ENCODE assay signal across 17 cellular contexts in genomic region chr11:120682026-120682649, GRCh38.
"Had no signal": no experiment of that assay in that cellular context is flagged by ENCODE, and none has a peak within 500 bp of the region (broad histone marks: within the 10 kb centered on the region; RNA-seq: fewer than 3 reads in every experiment).

No MANE protein-coding gene starts in this region.

- H3K9me3 ChIP-seq: adrenal gland, breast epithelium, esophagus squamous epithelium, left lung, prostate gland, right atrium auricular region, thyroid gland had no signal

- H3K4me1 ChIP-seq: adrenal gland, breast epithelium, esophagus squamous epithelium, left lung, prostate gland, right atrium auricular region, thyroid gland had no signal

- H3K4me3 ChIP-seq: adrenal gland, breast epithelium, coronary artery, esophagus squamous epithelium, hepatocyte, left lung, prostate gland, right atrium auricular region, thyroid gland had no signal

- DNase-seq: activated CD4-positive, alpha-beta T cell treated with anti-CD3 and anti-CD28 coated beads for 36 hours; activated CD4-positive, alpha-beta T cell treated with anti-CD3 and anti-CD28 coated beads, Interleukin-2, amount 50 U/mL, for 48 hours; activated gamma-delta T cell; adrenal gland; esophagus squamous epithelium; left lung; naive thymus-derived CD4-positive, alpha-beta T cell; stimulated activated CD4-positive, alpha-beta T cell treated with anti-CD3 and anti-CD28 coated beads, Interleukin-2, amount 100 ng/mL, for 24 hours; stimulated activated naive CD4-positive, alpha-beta T cell treated with Interleukin-2 at 50 U/mL for 16 hours; thyroid gland; WERI-Rb-1 had no signal

- H3K27me3 ChIP-seq: adrenal gland, breast epithelium, right atrium auricular region, thyroid gland had no signal

- H3K36me3 ChIP-seq: adrenal gland, breast epithelium, esophagus squamous epithelium, left lung, prostate gland, right atrium auricular region, thyroid gland, WERI-Rb-1 had no signal

- H3K4me2 ChIP-seq: hepatocyte had no signal

- H3K9me3 Mint-ChIP-seq: activated naive CD4-positive, alpha-beta T cell treated with anti-CD3 and anti-CD28 coated beads, Interleukin-2, amount 50 U/mL, for 24 hours; naive thymus-derived CD4-positive, alpha-beta T cell had no signal

- ATAC-seq: activated CD4-positive, alpha-beta T cell treated with anti-CD3 and anti-CD28 coated beads for 36 hours; left lung; naive thymus-derived CD4-positive, alpha-beta T cell had no signal

- H3K27ac ChIP-seq: adrenal gland, breast epithelium, coronary artery, esophagus squamous epithelium, hepatocyte, left lung, prostate gland, right atrium auricular region, thyroid gland, WERI-Rb-1 had no signal

- H3K27ac Mint-ChIP-seq: activated CD4-positive, alpha-beta T cell treated with anti-CD3 and anti-CD28 coated beads for 36 hours; activated naive CD4-positive, alpha-beta T cell treated with anti-CD3 and anti-CD28 coated beads, Interleukin-2, amount 50 U/mL, for 24 hours; naive thymus-derived CD4-positive, alpha-beta T cell had no signal

- H3K36me3 Mint-ChIP-seq: activated naive CD4-positive, alpha-beta T cell treated with anti-CD3 and anti-CD28 coated beads, Interleukin-2, amount 50 U/mL, for 24 hours; naive thymus-derived CD4-positive, alpha-beta T cell had no signal

- H3K4me3 Mint-ChIP-seq: activated CD4-positive, alpha-beta T cell treated with anti-CD3 and anti-CD28 coated beads for 36 hours; activated naive CD4-positive, alpha-beta T cell treated with anti-CD3 and anti-CD28 coated beads, Interleukin-2, amount 50 U/mL, for 24 hours; naive thymus-derived CD4-positive, alpha-beta T cell had no signal

- H2AFZ ChIP-seq: hepatocyte had no signal

- H3K79me2 ChIP-seq: hepatocyte had no signal

- H3K4me1 Mint-ChIP-seq: activated CD4-positive, alpha-beta T cell treated with anti-CD3 and anti-CD28 coated beads for 36 hours; activated naive CD4-positive, alpha-beta T cell treated with anti-CD3 and anti-CD28 coated beads, Interleukin-2, amount 50 U/mL, for 24 hours had no signal
